Comparison of ENCODE assay signal across 8 cellular contexts in the genomic region with DNA sequence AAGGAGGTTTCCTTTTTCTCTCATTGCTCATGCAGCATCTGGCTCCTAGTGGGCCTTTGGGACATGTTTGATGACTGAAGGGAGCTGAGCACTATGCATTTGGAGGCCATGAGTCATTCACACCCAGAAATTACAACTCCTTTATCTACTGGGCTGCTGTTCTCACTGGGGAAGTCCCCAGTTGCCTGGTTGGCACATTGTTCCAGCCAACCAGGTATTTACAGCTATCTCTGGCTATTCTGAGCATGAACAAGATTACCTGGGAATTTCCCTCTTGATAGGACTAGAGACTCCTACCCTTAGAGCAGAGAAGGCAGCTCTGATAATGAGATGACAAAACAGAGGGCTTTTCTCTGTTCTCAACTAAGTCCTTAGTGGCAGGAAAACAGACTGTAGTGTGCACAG.
A peak's percentile ranks its signal among the peaks of the same experiment; 100 is the strongest.
DNase-seq lines count a peak whose midpoint lies in the region; ATAC-seq, FAIRE-seq and TF ChIP-seq lines count a peak whose summit lies in the region.

No MANE protein-coding gene starts in this region.

- no peak for FAIRE-seq in D721Med (lab: Jason Lieb, UNC)

- peaks cover 35% of the 10 kb centered on the region for H3K4me1 Mint-ChIP-seq in activated T-helper 2 cell treated with anti-CD3 and anti-CD28 coated beads, Interferon-gamma antibody, Interleukin-2, Interleukin-4, amounts not matched to agents 10 μg/mL and 5 μg/mL and 100 μg/mL, durations not matched to agents 14 hours and 24 hours and 36 hours (ENCODE audit: low read depth)

- DNase-seq in DMS153 treated with DMSO at 0.1 percent for 48 hours (lab: John Stamatoyannopoulos, UW; ENCODE audit: unreplicated experiment) (peak; percentile 13), myocyte (ENCODE audit: low read depth) (peak; percentile 38), cortex of kidney (lab: John Stamatoyannopoulos, UW) (no peak), NCI-H1048 (lab: John Stamatoyannopoulos, UW) (no peak), D721Med (ENCODE audit: insufficient read length, low spot score) (no peak)
- peak; percentile 11 for DNase-seq in activated T-helper 2 cell treated with anti-CD3 and anti-CD28 coated beads, Interferon-gamma antibody, Interleukin-2, Interleukin-4, amounts not matched to agents 10 μg/mL and 5 μg/mL and 100 μg/mL, durations not matched to agents 14 hours and 24 hours and 36 hours (ENCODE audit: low spot score)

- peaks cover 24% of the 10 kb centered on the region for H3K36me3 Mint-ChIP-seq in activated T-helper 2 cell treated with anti-CD3 and anti-CD28 coated beads, Interferon-gamma antibody, Interleukin-2, Interleukin-4, amounts not matched to agents 10 μg/mL and 5 μg/mL and 100 μg/mL, durations not matched to agents 14 hours and 24 hours and 36 hours (ENCODE audit: low read depth)

- TF ChIP-seq CTCF in D721Med (IDR thresholded peaks at IDR 0.05; ENCODE audit: insufficient read depth, missing control alignments): no peak

- ATAC-seq in GM19455 (IDR thresholded peaks at IDR 0.05; ENCODE audit: unreplicated experiment): peak; percentile 76
- ATAC-seq in HG03520 (IDR thresholded peaks at IDR 0.05; ENCODE audit: unreplicated experiment): peak; percentile 85

- H3K9me3 Mint-ChIP-seq in activated T-helper 2 cell treated with anti-CD3 and anti-CD28 coated beads, Interferon-gamma antibody, Interleukin-2, Interleukin-4, amounts not matched to agents 10 μg/mL and 5 μg/mL and 100 μg/mL, durations not matched to agents 14 hours and 24 hours and 36 hours: peaks cover 19% of the 10 kb centered on the region

- no peaks in the 10 kb centered on the region for H3K27me3 Mint-ChIP-seq in activated T-helper 2 cell treated with anti-CD3 and anti-CD28 coated beads, Interferon-gamma antibody, Interleukin-2, Interleukin-4, amounts not matched to agents 10 μg/mL and 5 μg/mL and 100 μg/mL, durations not matched to agents 14 hours and 24 hours and 36 hours (ENCODE audit: low read depth)

- intact Hi-C loops in activated T-helper 2 cell treated with anti-CD3 and anti-CD28 coated beads, Interferon-gamma antibody, Interleukin-2, Interleukin-4, amounts not matched to agents 10 μg/mL and 5 μg/mL and 100 μg/mL, durations not matched to agents 14 hours and 24 hours and 36 hours (cut with micrococcal nuclease): loop anchor here (1.0 kb wide), 5 partner anchors 48 to 310 kb away; no protein-coding TSS in a partner anchor

- H3K27ac Mint-ChIP-seq in activated T-helper 2 cell treated with anti-CD3 and anti-CD28 coated beads, Interferon-gamma antibody, Interleukin-2, Interleukin-4, amounts not matched to agents 10 μg/mL and 5 μg/mL and 100 μg/mL, durations not matched to agents 14 hours and 24 hours and 36 hours: peak overlapping the region; percentile 99

- peak overlapping the region; percentile 57 for H3K4me3 Mint-ChIP-seq in activated T-helper 2 cell treated with anti-CD3 and anti-CD28 coated beads, Interferon-gamma antibody, Interleukin-2, Interleukin-4, amounts not matched to agents 10 μg/mL and 5 μg/mL and 100 μg/mL, durations not matched to agents 14 hours and 24 hours and 36 hours (ENCODE audit: low read depth)

Comparison
In these comparisons a context has a peak if more than half of its experiments do, and no peak if none do; other contexts are left out.
1. DNase-seq: peak in DMS153 treated with DMSO at 0.1 percent for 48 hours (single experiment), activated T-helper 2 cell treated with anti-CD3 and anti-CD28 coated beads, Interferon-gamma antibody, Interleukin-2, Interleukin-4, amounts not matched to agents 10 μg/mL and 5 μg/mL and 100 μg/mL, durations not matched to agents 14 hours and 24 hours and 36 hours (single experiment) and myocyte (single experiment); none in cortex of kidney (single experiment), NCI-H1048 (single experiment) and D721Med (single experiment).